ENCODE assay signal across 22 cellular contexts in genomic region chr4:147378780-147379179, GRCh38.
A peak's percentile ranks its signal among the peaks of the same experiment; 100 is the strongest.
DNase-seq lines count a peak whose midpoint lies in the region; FAIRE-seq and TF ChIP-seq lines count a peak whose summit lies in the region.
"Had no signal": no experiment of that assay in that cellular context is flagged by ENCODE, and none has a peak within 500 bp of the region (broad histone marks: within the 10 kb centered on the region; RNA-seq: fewer than 3 reads in every experiment).

No MANE protein-coding gene starts in this region.

- H3K27me3 Mint-ChIP-seq in astrocyte (ENCODE audit: low read depth, unreplicated experiment), result no peaks in the 10 kb centered on the region
- H3K27me3 Mint-ChIP-seq: activated naive CD8-positive, alpha-beta T cell treated with anti-CD3 and anti-CD28 coated beads, Interleukin-2, amount 10 ng/mL, durations not matched to agents 7 days and 5 days; brain; type B pancreatic cell had no signal

- intact Hi-C loops in thyroid gland (cut with DNase I), result no loop called here

- no peak overlapping the region for H3K4me3 Mint-ChIP-seq in astrocyte (ENCODE audit: unreplicated experiment)
- H3K4me3 Mint-ChIP-seq: activated naive CD8-positive, alpha-beta T cell treated with anti-CD3 and anti-CD28 coated beads, Interleukin-2, amount 10 ng/mL, durations not matched to agents 7 days and 5 days; activated T-helper 17 cell treated with anti-CD3 and anti-CD28 coated beads, Interleukin-2, amount 50 U/mL, for 72 hours; brain; naive thymus-derived CD4-positive, alpha-beta T cell; type B pancreatic cell had no signal

- no peak overlapping the region for H2AFZ ChIP-seq in astrocyte (ENCODE audit: low read depth, low read length)

- no peak overlapping the region for H3K9ac ChIP-seq in astrocyte (ENCODE audit: low read length)

- no peaks in the 10 kb centered on the region for H3K4me1 Mint-ChIP-seq in astrocyte (ENCODE audit: low read depth, unreplicated experiment)
- H3K4me1 Mint-ChIP-seq: activated naive CD8-positive, alpha-beta T cell treated with anti-CD3 and anti-CD28 coated beads, Interleukin-2, amount 10 ng/mL, durations not matched to agents 7 days and 5 days; activated T-helper 17 cell treated with anti-CD3 and anti-CD28 coated beads, Interleukin-2, amount 50 U/mL, for 72 hours; brain; naive thymus-derived CD4-positive, alpha-beta T cell had no signal

- H3K36me3 ChIP-seq in astrocyte (ENCODE audit: insufficient read depth, low read length) (no peaks in the 10 kb centered on the region), thyroid gland (no peaks in the 10 kb centered on the region)
- H3K36me3 ChIP-seq: ovary had no signal

- no peak for TF ChIP-seq CTCF in astrocyte (IDR thresholded peaks at IDR 0.05; ENCODE audit: insufficient read depth, low read depth, low read length)
- TF ChIP-seq CTCF in thyroid gland (IDR thresholded peaks at IDR 0.05), result peak in 4 of 6 experiments; percentile 9 to 42 (median 26)

- H3K27ac ChIP-seq in astrocyte (ENCODE audit: low read depth, low read length), result no peak overlapping the region
- H3K27ac ChIP-seq in thyroid gland, result no peak overlapping the region
- H3K27ac ChIP-seq: coronary artery, ovary had no signal

- no peak overlapping the region for H3K27ac Mint-ChIP-seq in astrocyte (ENCODE audit: unreplicated experiment)
- H3K27ac Mint-ChIP-seq: activated naive CD8-positive, alpha-beta T cell treated with anti-CD3 and anti-CD28 coated beads, Interleukin-2, amount 10 ng/mL, durations not matched to agents 7 days and 5 days; activated T-helper 17 cell treated with anti-CD3 and anti-CD28 coated beads, Interleukin-2, amount 50 U/mL, for 72 hours; brain; naive thymus-derived CD4-positive, alpha-beta T cell; type B pancreatic cell had no signal

- no peaks in the 10 kb centered on the region for H3K36me3 Mint-ChIP-seq in astrocyte (ENCODE audit: low read depth, unreplicated experiment)
- H3K36me3 Mint-ChIP-seq: activated naive CD8-positive, alpha-beta T cell treated with anti-CD3 and anti-CD28 coated beads, Interleukin-2, amount 10 ng/mL, durations not matched to agents 7 days and 5 days; brain; naive thymus-derived CD4-positive, alpha-beta T cell had no signal

- no peaks in the 10 kb centered on the region for H3K27me3 ChIP-seq in astrocyte (ENCODE audit: insufficient read depth, low read length)
- no peaks in the 10 kb centered on the region for H3K27me3 ChIP-seq in thyroid gland

- H3K79me2 ChIP-seq in astrocyte (ENCODE audit: insufficient read depth, low read length), result no peaks in the 10 kb centered on the region

- peaks cover 4% of the 10 kb centered on the region for H3K9me3 Mint-ChIP-seq in astrocyte (ENCODE audit: unreplicated experiment)

- 80 to 92% methylated on average over 2 of the region's 2 CpGs for WGBS in thyroid gland, 2 donors

- FAIRE-seq in astrocyte (lab: Jason Lieb, UNC) (peak; percentile 32), GM19239 (lab: Jason Lieb, UNC) (no peak)
- FAIRE-seq: H54 had no signal

- peak; percentile 24 for DNase-seq in HT1080 (ENCODE audit: low read depth)
- DNase-seq in astrocyte (ENCODE audit: low read depth), result no peak
- peak; percentile 15 for DNase-seq in iPS-NIHi11 (ENCODE audit: low spot score)
- peak in 1 of 2 donors; percentile 9 for DNase-seq in thyroid gland
- no peak for DNase-seq in GM19239 (ENCODE audit: insufficient read length, low spot score)
- no peak for DNase-seq in COLO829 (ENCODE audit: low spot score)
- DNase-seq in NCI-H510A treated with DMSO at 0.1 percent for 48 hours (lab: John Stamatoyannopoulos, UW), result no peak
- DNase-seq: activated CD4-positive, alpha-beta T cell treated with anti-CD3 and anti-CD28 coated beads for 48 hours; activated naive CD8-positive, alpha-beta T cell treated with anti-CD3 and anti-CD28 coated beads, Interleukin-2, amount 10 ng/mL, durations not matched to agents 7 days and 5 days; EL; foreskin fibroblast; hypothalamus; naive thymus-derived CD4-positive, alpha-beta T cell; NCI-H2171 treated with DMSO at 0.1 percent for 48 hours; NCI-H774; ovary; stimulated activated naive CD8-positive, alpha-beta T cell treated with anti-CD3 and anti-CD28 coated beads, Interleukin-15, Interleukin-2, amounts not matched to agents 100 U/mL and 50 U/mL, for 24 hours had no signal

- H3K9me3 ChIP-seq in astrocyte (ENCODE audit: insufficient read depth, low read depth, low read length) (no peaks in the 10 kb centered on the region), thyroid gland (no peaks in the 10 kb centered on the region)
- H3K9me3 ChIP-seq: ovary had no signal

- H3K4me3 ChIP-seq in astrocyte (ENCODE audit: insufficient read depth, low read depth, low read length), result no peak overlapping the region
- H3K4me3 ChIP-seq in thyroid gland (replicated peaks in 1 of 3), result no peak overlapping the region
- H3K4me3 ChIP-seq: coronary artery, ovary had no signal

- H4K20me1 ChIP-seq in astrocyte (ENCODE audit: insufficient read depth, low read length), result no peaks in the 10 kb centered on the region

- H3K4me1 ChIP-seq in astrocyte (ENCODE audit: insufficient read depth, low read length) (no peaks in the 10 kb centered on the region), thyroid gland (no peaks in the 10 kb centered on the region)

- TF ChIP-seq POLR2A in thyroid gland (IDR thresholded peaks at IDR 0.05), result no peak

- no peak overlapping the region for H3K4me2 ChIP-seq in astrocyte (ENCODE audit: low read length)

Comparison
In these comparisons a context has a peak if more than half of its experiments do, and no peak if none do; other contexts are left out.
1. DNase-seq: peak in HT1080 (single experiment) and iPS-NIHi11 (single experiment); none in astrocyte (single experiment), GM19239 (single experiment), COLO829 (single experiment) and NCI-H510A treated with DMSO at 0.1 percent for 48 hours (single experiment).